In the genomic region with DNA sequence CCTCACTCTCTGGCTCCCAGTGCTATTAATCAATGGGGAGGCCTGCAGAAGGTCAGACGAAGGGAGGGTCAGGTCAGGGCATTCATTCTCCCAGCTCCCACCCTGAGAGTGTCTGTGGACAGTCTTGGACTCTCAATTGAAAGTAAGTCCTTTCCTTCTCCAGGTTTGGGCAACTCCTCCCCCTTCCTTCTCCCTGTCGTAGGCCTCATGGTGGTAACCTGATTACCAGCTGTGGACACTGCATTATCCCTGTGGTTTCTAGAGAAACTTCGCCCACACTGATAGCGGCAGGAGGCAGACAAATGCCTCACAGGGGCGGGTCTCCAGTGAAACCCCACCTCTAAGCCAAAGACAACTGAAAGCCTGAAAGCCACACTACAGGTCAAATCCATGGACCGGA, we compare ENCODE assay signal across 9 cellular contexts. TPM values are rescaled to one million over a fixed set of nuclear protein-coding genes. Genes with fewer than 3 reads are reported as not detected.
DNase-seq lines count a peak whose midpoint lies in the region; ATAC-seq and TF ChIP-seq lines count a peak whose summit lies in the region.
"Had no signal": no experiment of that assay in that cellular context is flagged by ENCODE, and none has a peak within 500 bp of the region (broad histone marks: within the 10 kb centered on the region; RNA-seq: fewer than 3 reads in every experiment).

No MANE protein-coding gene starts in this region.

- H3K27me3 ChIP-seq in left ventricle myocardium inferior (ENCODE audit: low read depth) (no peaks in the 10 kb centered on the region), dorsolateral prefrontal cortex (no peaks in the 10 kb centered on the region), tibial artery (no peaks in the 10 kb centered on the region)

- DNase-seq in Right ventricle myocardium inferior (ENCODE audit: missing footprints) (no peak), left ventricle myocardium inferior (no peak), SW480 (ENCODE audit: low spot score) (peak; percentile 76), fibroblast of the aortic adventitia (ENCODE audit: low read depth) (peak; percentile 44), SKM-1 treated with dmso at 0.1 percent for 144 hours (lab: John Stamatoyannopoulos, UW; ENCODE audit: unreplicated experiment) (no peak), dorsolateral prefrontal cortex (no peak), tibial artery (no peak)
- DNase-seq in stimulated activated naive CD8-positive, alpha-beta T cell treated with anti-CD3 and anti-CD28 coated beads, Interleukin-15, Interleukin-2, amounts not matched to agents 100 U/mL and 50 U/mL, for 24 hours: peak; percentile 60
- DNase-seq: retina had no signal

- ATAC-seq in Right ventricle myocardium inferior: peak; percentile 18
- peak; percentile 55 for ATAC-seq in stimulated activated naive CD8-positive, alpha-beta T cell treated with anti-CD3 and anti-CD28 coated beads, Interleukin-15, Interleukin-2, amounts not matched to agents 100 U/mL and 50 U/mL, for 24 hours

- H3K36me3 ChIP-seq in left ventricle myocardium inferior: no peaks in the 10 kb centered on the region
- no peaks in the 10 kb centered on the region for H3K36me3 ChIP-seq in tibial artery

- H3K27ac ChIP-seq in left ventricle myocardium inferior (replicated peaks): no peak overlapping the region
- no peak overlapping the region for H3K27ac ChIP-seq in dorsolateral prefrontal cortex
- H3K27ac ChIP-seq in tibial artery: no peak overlapping the region

- H3K4me3 ChIP-seq in left ventricle myocardium inferior (no peak overlapping the region), fibroblast of the aortic adventitia (ENCODE audit: low read depth, low read length) (no peak overlapping the region), dorsolateral prefrontal cortex (no peak overlapping the region), tibial artery (no peak overlapping the region)

- TF ChIP-seq CTCF in left ventricle myocardium inferior (IDR thresholded peaks at IDR 0.05; ENCODE audit: borderline replicate concordance) (no peak), fibroblast of the aortic adventitia (IDR thresholded peaks at IDR 0.05; ENCODE audit: insufficient read depth, low read length) (no peak), dorsolateral prefrontal cortex (IDR thresholded peaks at IDR 0.05 in 54 of 56, conservative IDR thresholded peaks at IDR 0.05 in 2 of 56; ENCODE audit: low read depth in 1 of 56, partially characterized antibody in 56 of 56) (no peak), tibial artery (IDR thresholded peaks at IDR 0.05) (no peak)

- no peaks in the 10 kb centered on the region for H3K9me3 ChIP-seq in left ventricle myocardium inferior (replicated peaks)
- H3K9me3 ChIP-seq in tibial artery: no peaks in the 10 kb centered on the region

- H3K4me1 ChIP-seq in left ventricle myocardium inferior: peaks cover 60% of the 10 kb centered on the region
- H3K4me1 ChIP-seq in tibial artery: peaks cover 0 to 45% (median 9%) of the 10 kb centered on the region in 4 donors

- intact Hi-C loops in Right ventricle myocardium inferior (cut with DNase I) (no loop called here), left ventricle myocardium inferior (cut with micrococcal nuclease) (no loop called here), dorsolateral prefrontal cortex (cut with DNase I) (no loop called here), tibial artery (cut with DNase I; ENCODE audit: low total_unique reads) (no loop called here)

RNA-seq across cellular contexts. Expression of a gene that starts 57.7 kb away (rescaled TPM):
- total RNA-seq in Right ventricle myocardium inferior: 19.5 TPM
- total RNA-seq in left ventricle myocardium inferior: 16.0 TPM
- total RNA-seq in fibroblast of the aortic adventitia (ENCODE audit: low replicate concordance): 8.7 and 11.0 TPM in 2 replicates
- total RNA-seq in dorsolateral prefrontal cortex: 10 to 100 TPM in 116 of 120 experiments, 1 to 10 TPM in 4; 8.5 to 25.5 (median 15.6) TPM

RNA-seq across cellular contexts. Expression of a gene that starts 58.6 kb away (rescaled TPM):
- total RNA-seq in Right ventricle myocardium inferior (59.0 TPM), left ventricle myocardium inferior (42.2 TPM), fibroblast of the aortic adventitia (ENCODE audit: low replicate concordance) (54.3 and 57.6 TPM in 2 replicates), dorsolateral prefrontal cortex (100 to 1,000 TPM in 110 of 120 experiments, 10 to 100 TPM in 10; 79.0 to 181 (median 137) TPM)

Comparison
In these comparisons a context has a peak if more than half of its experiments do, and no peak if none do; other contexts are left out.
1. DNase-seq: peak in SW480 (single experiment), fibroblast of the aortic adventitia (single experiment) and stimulated activated naive CD8-positive, alpha-beta T cell treated with anti-CD3 and anti-CD28 coated beads, Interleukin-15, Interleukin-2, amounts not matched to agents 100 U/mL and 50 U/mL, for 24 hours (single experiment); none in Right ventricle myocardium inferior (single experiment), left ventricle myocardium inferior (single experiment), SKM-1 treated with dmso at 0.1 percent for 144 hours (single experiment), dorsolateral prefrontal cortex (0 of 10) and tibial artery (0 of 2).